8 cellular contexts compared by ENCODE assay signal in genomic region chr11:67507891-67508485, GRCh38. TPM values are rescaled to one million over a fixed set of nuclear protein-coding genes. Genes with fewer than 3 reads are reported as not detected.
DNase-seq lines count a peak whose midpoint lies in the region; ATAC-seq and TF ChIP-seq lines count a peak whose summit lies in the region.

TSS of gene CDK2AP2 (minus strand) at chr11:67508162. CDS start at chr11:67508082, 80 bp downstream.

- H3K27ac ChIP-seq in KMS-11 (peak within 1 kb of the TSS; percentile 83), Peyer's patch (peak within 1 kb of the TSS; percentile 94 to 99 (median 97)), muscle layer of duodenum (ENCODE audit: low read length) (peak within 1 kb of the TSS; percentile 88)

- no peak for TF ChIP-seq CTCF in KMS-11 (conservative IDR thresholded peaks at IDR 0.05; ENCODE audit: low read depth, low read length)
- TF ChIP-seq CTCF in Peyer's patch (IDR thresholded peaks at IDR 0.05), result peak in 3 of 6 experiments; percentile 0 to 27 (median 25)

- no peaks in the 10 kb centered on the region for H3K36me3 ChIP-seq in KMS-11 (ENCODE audit: insufficient read depth)
- H3K36me3 ChIP-seq in Peyer's patch, result no peaks in the 10 kb centered on the region
- H3K36me3 ChIP-seq in muscle layer of duodenum (ENCODE audit: control insufficient read depth in 1 of 2, insufficient read depth in 2 of 2, low read length in 2 of 2), result peaks cover 0 to 6% of the 10 kb centered on the region in 2 donors

- H3K9me3 ChIP-seq in Peyer's patch (no peaks in the 10 kb centered on the region), muscle layer of duodenum (ENCODE audit: control insufficient read depth in 1 of 2, low read length in 2 of 2) (no peaks in the 10 kb centered on the region)

- peak; percentile 63 for ATAC-seq in GM21737 (IDR thresholded peaks at IDR 0.05; ENCODE audit: unreplicated experiment)
- ATAC-seq in esophagus mucosa, result peak; percentile 77

- peak within 1 kb of the TSS; percentile 82 for H3K9ac ChIP-seq in KMS-11

- H2AFZ ChIP-seq in KMS-11 (ENCODE audit: low read depth), result peak within 1 kb of the TSS; percentile 72

- DNase-seq in DMS53 treated with DMSO at 0.1 percent for 48 hours (lab: John Stamatoyannopoulos, UW; ENCODE audit: unreplicated experiment) (peak; percentile 99), Peyer's patch (peak; percentile 99 to 100 (median 99))
- peak; percentile 99 for DNase-seq in activated T-cell treated with anti-CD3 and anti-CD28 coated beads, Interleukin-2, amount 50 U/mL, for 48 hours
- DNase-seq in stimulated activated CD8-positive, alpha-beta memory T cell treated with anti-CD3 and anti-CD28 coated beads, Interleukin-7, amount 100 ng/mL, for 4 hours (ENCODE audit: low read depth in 2 of 2), result peak; percentile 93 to 98

- H3K4me3 ChIP-seq in KMS-11 (IDR thresholded peaks at IDR 0.05; ENCODE audit: insufficient read depth, low read depth, low read length) (no peak within 1 kb of the TSS), Peyer's patch (peak within 1 kb of the TSS; percentile 70 to 87 (median 75)), muscle layer of duodenum (ENCODE audit: low read depth in 1 of 2, low read length in 2 of 2) (peak within 1 kb of the TSS; percentile 73 to 90)

- peak within 1 kb of the TSS; percentile 98 for H3K4me2 ChIP-seq in KMS-11

- TF ChIP-seq POLR2A in Peyer's patch (IDR thresholded peaks at IDR 0.05), result peak; percentile 89 to 97

- peaks cover 7% of the 10 kb centered on the region; the same call in 1 of the 2 replicates for H3K79me2 ChIP-seq in KMS-11 (ENCODE audit: insufficient read depth, low read depth)

- H3K27me3 ChIP-seq in KMS-11 (ENCODE audit: insufficient read depth, low read depth), result peaks cover 28% of the 10 kb centered on the region
- H3K27me3 ChIP-seq in Peyer's patch, result no peaks in the 10 kb centered on the region
- H3K27me3 ChIP-seq in muscle layer of duodenum (ENCODE audit: low read depth, low read length), result no peaks in the 10 kb centered on the region

- H3K4me1 ChIP-seq in KMS-11 (ENCODE audit: low read depth, poor library complexity, severe bottlenecking), result peaks cover 31% of the 10 kb centered on the region
- H3K4me1 ChIP-seq in Peyer's patch, result peaks cover 0 to 50% (median 34%) of the 10 kb centered on the region in 4 donors
- H3K4me1 ChIP-seq in muscle layer of duodenum (ENCODE audit: control insufficient read depth in 1 of 2, insufficient read depth in 2 of 2, low read length in 2 of 2), result peaks cover 11 to 39% of the 10 kb centered on the region in 2 donors

- H4K20me1 ChIP-seq in KMS-11 (ENCODE audit: insufficient read depth), result no peaks in the 10 kb centered on the region

RNA-seq across cellular contexts. Expression of gene CDK2AP2, which starts in this region (rescaled TPM):
- 10 to 100 TPM; 60.4 to 97.7 (median 77.2) TPM for total RNA-seq in Peyer's patch
- total RNA-seq in esophagus mucosa, result 34.8 TPM
